Comparison of ENCODE assay signal across 11 cellular contexts in the genomic region with DNA sequence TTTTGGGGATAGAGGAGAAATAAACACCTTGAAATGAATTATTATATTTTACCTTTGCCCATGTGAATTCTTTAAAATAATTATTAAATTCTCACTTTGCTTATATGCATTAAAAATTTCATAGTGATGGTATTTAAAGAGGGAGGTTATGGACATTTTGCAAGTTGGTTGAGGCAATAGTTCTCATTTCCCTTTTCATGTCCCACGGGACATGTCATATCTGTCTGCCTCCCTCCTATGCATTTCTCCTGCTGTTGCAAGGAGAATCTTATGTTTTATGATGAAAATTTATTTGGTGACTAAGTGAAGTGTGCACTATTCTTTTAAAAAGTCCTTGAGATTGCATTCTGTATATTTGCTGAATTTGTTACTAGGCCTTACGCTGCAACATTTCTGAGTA.
A peak's percentile ranks its signal among the peaks of the same experiment; 100 is the strongest.
DNase-seq lines count a peak whose midpoint lies in the region; ATAC-seq and TF ChIP-seq lines count a peak whose summit lies in the region.
"Had no signal": no experiment of that assay in that cellular context is flagged by ENCODE, and none has a peak within 500 bp of the region (broad histone marks: within the 10 kb centered on the region; RNA-seq: fewer than 3 reads in every experiment).

No MANE protein-coding gene starts in this region.

- peaks cover 24% of the 10 kb centered on the region for H3K36me3 Mint-ChIP-seq in CD4-positive, alpha-beta T cell (ENCODE audit: low read depth)

- H3K4me2 ChIP-seq in OCI-LY7 (ENCODE audit: low read length), result peak overlapping the region; percentile 37
- no peak overlapping the region for H3K4me2 ChIP-seq in MM.1S (ENCODE audit: low read depth, low read length)
- H3K4me2 ChIP-seq: KMS-11 had no signal

- H3K36me3 ChIP-seq in OCI-LY7 (ENCODE audit: insufficient read depth, low read length) (no peaks in the 10 kb centered on the region), MM.1S (replicated peaks; ENCODE audit: insufficient read depth, low read length) (no peaks in the 10 kb centered on the region)

- H3K27me3 Mint-ChIP-seq in CD4-positive, alpha-beta T cell, result no peaks in the 10 kb centered on the region
- H3K27me3 Mint-ChIP-seq: stimulated activated naive CD8-positive, alpha-beta T cell treated with anti-CD3 and anti-CD28 coated beads, Interleukin-15, amount 100 ng/mL, for 72 hours had no signal

- H3K27ac Mint-ChIP-seq in CD4-positive, alpha-beta T cell, result peak overlapping the region; percentile 89
- H3K27ac Mint-ChIP-seq: stimulated activated naive CD8-positive, alpha-beta T cell treated with anti-CD3 and anti-CD28 coated beads, Interleukin-15, amount 100 ng/mL, for 72 hours had no signal

- peak overlapping the region; percentile 79 for H3K4me3 Mint-ChIP-seq in CD4-positive, alpha-beta T cell

- no peak for DNase-seq in CD4-positive, alpha-beta T cell
- DNase-seq in OCI-LY7 (ENCODE audit: low spot score), result peak; percentile 70
- DNase-seq in germinal center (ENCODE audit: low spot score), result peak; percentile 65
- DNase-seq in DMS79 treated with DMSO at 0.1 percent for 48 hours (lab: John Stamatoyannopoulos, UW), result no peak
- DNase-seq in MM.1S, result no peak
- no peak for DNase-seq in pons (ENCODE audit: low spot score)
- DNase-seq in NCI-H82 treated with DMSO at 0.1 percent for 48 hours (lab: John Stamatoyannopoulos, UW; ENCODE audit: unreplicated experiment), result no peak
- DNase-seq: midbrain; stimulated activated naive CD8-positive, alpha-beta T cell treated with anti-CD3 and anti-CD28 coated beads, Interleukin-15, amount 100 ng/mL, for 72 hours had no signal

- peaks cover 84% of the 10 kb centered on the region for H3K4me1 Mint-ChIP-seq in CD4-positive, alpha-beta T cell (ENCODE audit: low read depth)

- H3K9me2 ChIP-seq in OCI-LY7 (ENCODE audit: insufficient read depth, low read length), result no peaks in the 10 kb centered on the region
- no peaks in the 10 kb centered on the region for H3K9me2 ChIP-seq in MM.1S (replicated peaks; ENCODE audit: insufficient read depth, low read length)

- H3K9ac ChIP-seq in MM.1S (ENCODE audit: low read length), result no peak overlapping the region
- H3K9ac ChIP-seq: KMS-11 had no signal

- H3K4me1 ChIP-seq in OCI-LY7 (ENCODE audit: insufficient read depth, low read length, poor library complexity, severe bottlenecking), result peaks cover 38% of the 10 kb centered on the region
- H3K4me1 ChIP-seq in MM.1S (ENCODE audit: low read length), result peaks cover 35% of the 10 kb centered on the region

- H2AFZ ChIP-seq in OCI-LY7 (ENCODE audit: low read length), result no peak overlapping the region
- no peak overlapping the region for H2AFZ ChIP-seq in MM.1S (ENCODE audit: low read length)

- peaks cover 2% of the 10 kb centered on the region for H3K9me3 Mint-ChIP-seq in CD4-positive, alpha-beta T cell

- ATAC-seq in CD4-positive, alpha-beta T cell (ENCODE audit: poor library complexity), result no peak
- ATAC-seq in GM18907 (IDR thresholded peaks at IDR 0.05; ENCODE audit: unreplicated experiment), result peak; percentile 38
- ATAC-seq: stimulated activated naive CD8-positive, alpha-beta T cell treated with anti-CD3 and anti-CD28 coated beads, Interleukin-15, amount 100 ng/mL, for 72 hours had no signal

- H3F3A ChIP-seq in MM.1S (ENCODE audit: insufficient read depth, low read length), result peaks cover 23% of the 10 kb centered on the region

- POLR2A ChIA-PET in CD4-positive, alpha-beta T cell (lab: Charles Lee), result interaction anchor here (0.9 kb wide), 1 partner anchor 10 kb away, joined by 3 read pairs; no protein-coding TSS in a partner anchor
- POLR2A ChIA-PET in OCI-LY7 (lab: Charles Lee), result interaction anchor here (0.9 kb wide), 1 partner anchor 16 kb away, joined by 5 read pairs; no protein-coding TSS in a partner anchor

- intact Hi-C loops in CD4-positive, alpha-beta T cell (cut with DNase I, micrococcal nuclease), result loop anchor here in 1 of 2 experiments (5.0 kb wide), 1 partner anchor 65 kb away; the partner anchor contains the start of gene UTRN
- intact Hi-C loops in OCI-LY7 (cut with micrococcal nuclease; ENCODE audit: unreplicated experiment), result no loop called here

- H3K79me2 ChIP-seq in OCI-LY7 (ENCODE audit: insufficient read depth, low read depth, low read length), result no peaks in the 10 kb centered on the region; the same call in 1 of the 2 replicates
- peaks cover 62% of the 10 kb centered on the region for H3K79me2 ChIP-seq in MM.1S (ENCODE audit: low read length)

- TF ChIP-seq CTCF in CD4-positive, alpha-beta T cell (IDR thresholded peaks at IDR 0.05), result no peak
- TF ChIP-seq CTCF in OCI-LY7 (conservative IDR thresholded peaks at IDR 0.05; ENCODE audit: low read length), result no peak
- no peak for TF ChIP-seq CTCF in MM.1S (IDR thresholded peaks at IDR 0.05; ENCODE audit: low read length)

- CTCF ChIA-PET in CD4-positive, alpha-beta T cell (lab: Charles Lee), result interaction anchor here (1.2 to 1.3 kb wide), 2 partner anchors 9 to 18 kb away, joined by 3 read pairs; no protein-coding TSS in a partner anchor
- CTCF ChIA-PET in OCI-LY7 (lab: Charles Lee; ENCODE audit: unreplicated experiment), result no interaction called here

- peak overlapping the region; percentile 82 for H3K27ac ChIP-seq in CD4-positive, alpha-beta T cell (ENCODE audit: low read depth, low read length)
- H3K27ac ChIP-seq in OCI-LY7 (ENCODE audit: low read depth, low read length, poor library complexity, severe bottlenecking) (no peak overlapping the region), MM.1S (ENCODE audit: low read length) (no peak overlapping the region)
- H3K27ac ChIP-seq: KMS-11 had no signal

- H3K4me3 ChIP-seq in OCI-LY7 (ENCODE audit: low read depth, low read length, poor library complexity, severe bottlenecking), result no peak overlapping the region
- H3K4me3 ChIP-seq in MM.1S (ENCODE audit: low read length), result no peak overlapping the region

- BruUV-seq in OCI-LY7 (replicated peaks; lab: Mats Ljungman, UMichigan), result no TSS peak

- no peaks in the 10 kb centered on the region for H3K9me3 ChIP-seq in CD4-positive, alpha-beta T cell (ENCODE audit: control insufficient read depth, low read length)
- no peaks in the 10 kb centered on the region for H3K9me3 ChIP-seq in OCI-LY7 (ENCODE audit: low read length)
- H3K9me3 ChIP-seq in MM.1S (replicated peaks; ENCODE audit: insufficient read depth, low read length), result no peaks in the 10 kb centered on the region

- H3K27me3 ChIP-seq in CD4-positive, alpha-beta T cell (ENCODE audit: control insufficient read depth, insufficient read depth, low read length), result no peaks in the 10 kb centered on the region
- H3K27me3 ChIP-seq in MM.1S (replicated peaks; ENCODE audit: insufficient read depth, low read length), result no peaks in the 10 kb centered on the region

- H4K20me1 ChIP-seq in OCI-LY7 (ENCODE audit: insufficient read depth, low read length) (peaks cover 20% of the 10 kb centered on the region; the same call in 1 of the 2 replicates), MM.1S (ENCODE audit: insufficient read depth, low read length) (no peaks in the 10 kb centered on the region)

Comparison
In these comparisons a context has a peak if more than half of its experiments do, and no peak if none do; other contexts are left out.
1. DNase-seq: peak in OCI-LY7 (single experiment) and germinal center (single experiment); none in CD4-positive, alpha-beta T cell (0 of 10), DMS79 treated with DMSO at 0.1 percent for 48 hours (single experiment), MM.1S (single experiment), pons (single experiment) and NCI-H82 treated with DMSO at 0.1 percent for 48 hours (single experiment).